ENCODE assay signal across 8 cellular contexts in genomic region chr16:56013962-56014552, GRCh38.
DNase-seq lines count a peak whose midpoint lies in the region; ATAC-seq and TF ChIP-seq lines count a peak whose summit lies in the region.

No MANE protein-coding gene starts in this region.

- peak overlapping the region; percentile 16; the same call in 1 of the 2 replicates for H3K27ac ChIP-seq in WERI-Rb-1

- DNase-seq in NCI-H2171 treated with DMSO at 0.1 percent for 48 hours (lab: John Stamatoyannopoulos, UW) (peak; percentile 56), NCI-H2171 (lab: John Stamatoyannopoulos, UW) (no peak), WERI-Rb-1 (peak; percentile 27), foreskin melanocyte (peak; percentile 8), GOT3 (lab: John Stamatoyannopoulos, UW) (no peak)
- DNase-seq in stimulated activated CD4-positive, alpha-beta T cell treated with anti-CD3 and anti-CD28 coated beads, Interleukin-1b, Interleukin-23, amount 100 ng/mL, for 48 hours, result peak; percentile 23
- no peak for DNase-seq in central memory CD4-positive, alpha-beta T cell

- ATAC-seq in GM21381 (IDR thresholded peaks at IDR 0.05; ENCODE audit: unreplicated experiment), result no peak

- no peaks in the 10 kb centered on the region for H3K27me3 ChIP-seq in WERI-Rb-1 (ENCODE audit: insufficient read depth, low read depth, severe bottlenecking)

- no peaks in the 10 kb centered on the region for H3K9me3 ChIP-seq in WERI-Rb-1 (ENCODE audit: severe bottlenecking)

- no peak for TF ChIP-seq CTCF in WERI-Rb-1 (IDR thresholded peaks at IDR 0.05; ENCODE audit: low read depth, low read length)

- H3K36me3 ChIP-seq in WERI-Rb-1, result no peaks in the 10 kb centered on the region

- H3K4me3 ChIP-seq in WERI-Rb-1 (ENCODE audit: low read depth, low read length), result no peak overlapping the region

Comparison
In these comparisons a context has a peak if more than half of its experiments do, and no peak if none do; other contexts are left out.
1. DNase-seq: peak in NCI-H2171 treated with DMSO at 0.1 percent for 48 hours (single experiment), WERI-Rb-1 (single experiment), foreskin melanocyte (single experiment) and stimulated activated CD4-positive, alpha-beta T cell treated with anti-CD3 and anti-CD28 coated beads, Interleukin-1b, Interleukin-23, amount 100 ng/mL, for 48 hours (single experiment); none in NCI-H2171 (single experiment), central memory CD4-positive, alpha-beta T cell (single experiment) and GOT3 (single experiment).